ENCODE assay signal across 11 cellular contexts in the genomic region with DNA sequence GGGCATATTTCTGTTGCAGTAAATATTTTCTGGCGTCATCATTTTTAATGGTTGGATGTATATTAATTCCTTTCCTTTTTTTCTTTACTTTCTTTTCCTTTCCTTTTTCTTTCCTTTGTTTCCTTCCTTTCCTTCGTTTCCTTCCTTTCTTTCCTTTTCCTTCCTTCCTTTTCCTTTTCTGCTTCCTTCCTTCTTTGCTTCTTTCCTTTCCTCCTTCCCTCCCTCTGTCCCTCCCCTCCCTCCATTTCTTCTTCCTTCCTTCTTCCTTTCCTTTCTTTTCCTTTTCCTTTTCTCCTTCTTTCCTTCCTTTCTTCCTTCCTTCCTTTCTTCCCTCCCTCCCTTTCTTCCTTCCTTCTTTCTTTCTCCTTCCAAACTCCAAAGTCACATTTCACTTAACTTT.
"Had no signal": no experiment of that assay in that cellular context is flagged by ENCODE, and none has a peak within 500 bp of the region (broad histone marks: within the 10 kb centered on the region; RNA-seq: fewer than 3 reads in every experiment).

No MANE protein-coding gene starts in this region.

- H3K4me2 ChIP-seq: GM23338 had no signal

- FAIRE-seq: H1, H54 had no signal

- H3K4me1 ChIP-seq: HAP-1 had no signal

- H3K4me1 Mint-ChIP-seq: GM23338 had no signal

- DNase-seq: GM23248, GOT3, H7, H9, HCEC 1CT, HFFc6 had no signal

- ATAC-seq: GM23338, HCT116 had no signal

- H3K27ac Mint-ChIP-seq: GM23338, H9, HFFc6 had no signal

- H3K9me3 ChIP-seq: HAP-1 had no signal

- H3K36me3 ChIP-seq: HAP-1 had no signal

- H3K9ac ChIP-seq: GM23248 had no signal

- H3K4me3 Mint-ChIP-seq: GM23338, H9, HFFc6 had no signal

- H2AFZ ChIP-seq: GM23248, GM23338 had no signal

- H3K27ac ChIP-seq: GM23248 had no signal

- H3K4me3 ChIP-seq: GM23248, GM23338, HAP-1 had no signal
